Comparison of ENCODE assay signal across 1 cellular context in the genomic region with DNA sequence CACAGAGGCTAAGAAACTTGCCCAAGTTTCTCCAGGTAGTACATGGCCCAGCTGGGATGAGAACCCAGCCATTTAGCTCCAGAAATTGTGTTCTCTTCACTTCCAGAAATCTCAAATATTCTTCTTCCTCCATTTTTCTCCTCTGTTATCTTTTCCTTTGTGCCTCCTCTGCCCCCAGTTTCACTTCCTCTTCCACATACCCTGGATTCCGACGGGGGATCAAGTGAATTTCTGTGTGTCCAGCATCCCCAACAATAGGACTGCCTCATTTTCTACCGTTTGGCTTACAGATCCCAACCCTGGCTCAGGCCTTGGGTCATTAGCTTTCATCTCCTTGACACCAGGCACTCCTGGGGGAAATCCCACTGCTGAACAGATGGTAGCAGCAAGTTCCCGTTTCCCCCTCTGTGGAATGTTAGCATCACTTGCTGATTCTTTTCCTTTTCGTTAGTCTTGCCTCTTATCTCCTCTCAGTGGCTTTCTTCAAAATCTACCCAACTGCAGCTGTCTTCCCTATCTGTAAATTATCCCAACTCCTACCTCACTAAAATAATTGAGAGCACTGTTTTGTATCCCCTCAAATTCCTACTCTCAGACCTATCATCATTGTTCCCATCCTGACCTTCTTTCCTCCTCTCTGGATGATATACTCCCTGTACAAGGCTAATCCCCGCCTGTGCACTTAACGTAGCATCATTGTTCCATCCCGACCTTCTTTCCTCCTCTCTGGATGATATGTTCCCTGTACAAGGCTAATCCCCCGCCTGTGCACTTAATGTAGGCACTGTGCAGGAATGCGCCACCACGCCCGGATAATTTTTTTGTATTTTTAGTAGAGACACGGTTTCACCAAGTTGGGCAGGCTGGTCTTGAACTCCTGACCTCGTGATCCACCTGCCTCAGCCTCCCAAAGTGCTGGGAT.
TF ChIP-seq lines count a peak whose summit lies in the region.

No MANE protein-coding gene starts in this region.

TF ChIP-seq in GM12878, 131 proteins besides CTCF, POLR2A, EP300 and RAD21:
- TF ChIP-seq NBN (IDR thresholded peaks at IDR 0.05) (no peak), SPI1 (IDR thresholded peaks at IDR 0.05; ENCODE audit: borderline replicate concordance, insufficient read depth, low read depth, low read length) (peak; percentile 65; the same call in 1 of the 2 replicates), NR2F1 (conservative IDR thresholded peaks at IDR 0.05) (no peak), ZNF207 (IDR thresholded peaks at IDR 0.05; ENCODE audit: borderline replicate concordance) (no peak), CBFB (IDR thresholded peaks at IDR 0.05; ENCODE audit: low read depth) (no peak), IRF4 (IDR thresholded peaks at IDR 0.05; ENCODE audit: low read depth, low read length) (no peak), EZH2 (IDR thresholded peaks at IDR 0.05; ENCODE audit: borderline replicate concordance, control insufficient read depth, low read depth, low read length) (no peak)
- TF ChIP-seq, protein P1, sequence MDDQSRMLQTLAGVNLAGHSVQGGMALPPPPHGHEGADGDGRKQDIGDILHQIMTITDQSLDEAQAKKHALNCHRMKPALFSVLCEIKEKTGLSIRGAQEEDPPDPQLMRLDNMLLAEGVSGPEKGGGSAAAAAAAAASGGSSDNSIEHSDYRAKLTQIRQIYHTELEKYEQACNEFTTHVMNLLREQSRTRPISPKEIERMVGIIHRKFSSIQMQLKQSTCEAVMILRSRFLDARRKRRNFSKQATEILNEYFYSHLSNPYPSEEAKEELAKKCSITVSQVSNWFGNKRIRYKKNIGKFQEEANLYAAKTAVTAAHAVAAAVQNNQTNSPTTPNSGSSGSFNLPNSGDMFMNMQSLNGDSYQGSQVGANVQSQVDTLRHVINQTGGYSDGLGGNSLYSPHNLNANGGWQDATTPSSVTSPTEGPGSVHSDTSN (IDR thresholded peaks at IDR 0.05; ENCODE audit: insufficient replicate concordance, low read depth, low read length): no peak
